Comparison of ENCODE assay signal across 14 cellular contexts in the genomic region with DNA sequence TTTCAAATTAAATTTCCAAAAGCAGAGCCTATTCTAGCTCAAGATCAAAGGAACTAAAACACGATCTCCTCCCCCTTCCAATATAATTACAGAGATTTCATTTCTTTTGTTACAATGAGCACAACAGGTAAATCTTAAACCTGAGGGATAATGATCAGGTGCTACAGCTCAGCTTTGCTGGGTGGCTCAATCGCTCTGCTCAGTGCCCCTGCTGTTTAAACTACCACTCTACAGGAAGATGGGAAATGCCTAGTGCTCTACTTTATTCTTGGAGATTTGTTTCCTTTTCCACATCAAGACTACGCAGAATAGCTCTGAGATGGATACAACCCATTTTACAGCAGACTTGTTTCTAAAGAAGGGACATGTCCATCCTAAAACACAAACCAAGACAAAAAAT.
DNase-seq lines count a peak whose midpoint lies in the region; TF ChIP-seq lines count a peak whose summit lies in the region.
"Had no signal": no experiment of that assay in that cellular context is flagged by ENCODE, and none has a peak within 500 bp of the region (broad histone marks: within the 10 kb centered on the region; RNA-seq: fewer than 3 reads in every experiment).

No MANE protein-coding gene starts in this region.

- TF ChIP-seq CTCF in GM13976 (IDR thresholded peaks at IDR 0.05; ENCODE audit: borderline replicate concordance, control extremely low read depth, extremely low read depth, insufficient read depth, missing control alignments), result no peak

- DNase-seq in NCI-H748 (lab: John Stamatoyannopoulos, UW; ENCODE audit: unreplicated experiment), result peak; percentile 35
- DNase-seq in NCI-H748 treated with DMSO at 0.1 percent for 48 hours (lab: John Stamatoyannopoulos, UW), result no peak
- peak; percentile 69 for DNase-seq in NCI-H146 (lab: John Stamatoyannopoulos, UW)
- peak; percentile 16 for DNase-seq in cerebellar cortex (ENCODE audit: low spot score)
- no peak for DNase-seq in stimulated activated CD8-positive, alpha-beta memory T cell treated with anti-CD3 and anti-CD28 coated beads, Interleukin-4, amount 100 ng/mL, for 48 hours
- DNase-seq in GM13976 (ENCODE audit: low spot score), result no peak
- no peak for DNase-seq in kidney glomerular epithelial cell (lab: John Stamatoyannopoulos, UW)
- DNase-seq: Caco-2, DMS53, HCEC 1CT, NCI-H1694, NCI-H2107, OCI-M1, RPMI8226 had no signal

- in situ Hi-C loops in GM13976 (cut with MboI; ENCODE audit: low sequenced_read_pairs, unreplicated experiment), result no loop called here

Comparison
In these comparisons a context has a peak if more than half of its experiments do, and no peak if none do; other contexts are left out.
1. DNase-seq: peak in NCI-H748 (single experiment), NCI-H146 (single experiment) and cerebellar cortex (single experiment); none in NCI-H748 treated with DMSO at 0.1 percent for 48 hours (single experiment), stimulated activated CD8-positive, alpha-beta memory T cell treated with anti-CD3 and anti-CD28 coated beads, Interleukin-4, amount 100 ng/mL, for 48 hours (single experiment), GM13976 (single experiment) and kidney glomerular epithelial cell (single experiment).